ENCODE assay signal across 9 cellular contexts in genomic region chr22:42376721-42377177, GRCh38. TPM values are rescaled to one million over a fixed set of nuclear protein-coding genes. Genes with fewer than 3 reads are reported as not detected.
DNase-seq lines count a peak whose midpoint lies in the region; ATAC-seq and TF ChIP-seq lines count a peak whose summit lies in the region.
"Had no signal": no experiment of that assay in that cellular context is flagged by ENCODE, and none has a peak within 500 bp of the region (broad histone marks: within the 10 kb centered on the region; RNA-seq: fewer than 3 reads in every experiment).

No MANE protein-coding gene starts in this region.

- intact Hi-C loops in lower leg skin (cut with DNase I; ENCODE audit: low total_unique reads): no loop called here
- intact Hi-C loops in activated CD4-positive, alpha-beta T cell treated with anti-CD3 and anti-CD28 coated beads, Interleukin-2, amount 10 ng/mL, durations not matched to agents 24 days and 14 days (cut with micrococcal nuclease): no loop called here

- H3K4me3 ChIP-seq in lower leg skin (ENCODE audit: low read depth, poor library complexity, severe bottlenecking): no peak overlapping the region

- H3K4me3 Mint-ChIP-seq in activated CD4-positive, alpha-beta T cell treated with anti-CD3 and anti-CD28 coated beads, Interleukin-2, amount 10 ng/mL, durations not matched to agents 24 days and 14 days: no peak overlapping the region
- H3K4me3 Mint-ChIP-seq in HFFc6: no peak overlapping the region

- no peaks in the 10 kb centered on the region for H3K36me3 Mint-ChIP-seq in activated CD4-positive, alpha-beta T cell treated with anti-CD3 and anti-CD28 coated beads, Interleukin-2, amount 10 ng/mL, durations not matched to agents 24 days and 14 days (ENCODE audit: low read depth)
- H3K36me3 Mint-ChIP-seq in HFFc6 (ENCODE audit: low read depth): no peaks in the 10 kb centered on the region

- WGBS in lower leg skin, 2 donors: 33 to 39% methylated on average over 10 of the region's 10 CpGs

- no peak for TF ChIP-seq POLR2A in lower leg skin (IDR thresholded peaks at IDR 0.05)

- ATAC-seq in GM18519 (IDR thresholded peaks at IDR 0.05; ENCODE audit: low FRiP score, unreplicated experiment): no peak

- H3K27me3 Mint-ChIP-seq in activated CD4-positive, alpha-beta T cell treated with anti-CD3 and anti-CD28 coated beads, Interleukin-2, amount 10 ng/mL, durations not matched to agents 24 days and 14 days: peaks cover under 1% of the 10 kb centered on the region
- peaks cover 23% of the 10 kb centered on the region for H3K27me3 Mint-ChIP-seq in HFFc6 (ENCODE audit: insufficient read depth)

- DNase-seq in AG20443 (ENCODE audit: low spot score): peak; percentile 87
- peak; percentile 26 for DNase-seq in NCI-H187 treated with DMSO at 0.1 percent for 48 hours (lab: John Stamatoyannopoulos, UW)
- DNase-seq in cerebellar cortex (ENCODE audit: low spot score): peak; percentile 61
- peak; percentile 90 to 96 for DNase-seq in lower leg skin (ENCODE audit: low spot score in 2 of 2)
- no peak for DNase-seq in inferior parietal cortex (ENCODE audit: extremely low spot score)
- DNase-seq in activated CD4-positive, alpha-beta T cell treated with anti-CD3 and anti-CD28 coated beads, Interleukin-2, amount 10 ng/mL, durations not matched to agents 24 days and 14 days: no peak
- no peak for DNase-seq in HFFc6
- DNase-seq: NCI-H2081 treated with DMSO at 0.1 percent for 48 hours had no signal

- peaks cover 3% of the 10 kb centered on the region for H3K4me1 Mint-ChIP-seq in activated CD4-positive, alpha-beta T cell treated with anti-CD3 and anti-CD28 coated beads, Interleukin-2, amount 10 ng/mL, durations not matched to agents 24 days and 14 days
- peaks cover 14% of the 10 kb centered on the region for H3K4me1 Mint-ChIP-seq in HFFc6 (ENCODE audit: low read depth)

- no peak for TF ChIP-seq CTCF in lower leg skin (IDR thresholded peaks at IDR 0.05)
- TF ChIP-seq CTCF in HFFc6 (IDR thresholded peaks at IDR 0.05): no peak

- H3K27ac Mint-ChIP-seq in activated CD4-positive, alpha-beta T cell treated with anti-CD3 and anti-CD28 coated beads, Interleukin-2, amount 10 ng/mL, durations not matched to agents 24 days and 14 days: no peak overlapping the region
- H3K27ac Mint-ChIP-seq in HFFc6: no peak overlapping the region

- H3K9me3 Mint-ChIP-seq in activated CD4-positive, alpha-beta T cell treated with anti-CD3 and anti-CD28 coated beads, Interleukin-2, amount 10 ng/mL, durations not matched to agents 24 days and 14 days: no peaks in the 10 kb centered on the region
- no peaks in the 10 kb centered on the region for H3K9me3 Mint-ChIP-seq in HFFc6

RNA-seq across cellular contexts. Expression of gene NFAM1, which starts 55.5 kb away (rescaled TPM):
- total RNA-seq in lower leg skin: 1 to 10 TPM; 1.2 to 2.5 (median 1.3) TPM
- total RNA-seq in activated CD4-positive, alpha-beta T cell treated with anti-CD3 and anti-CD28 coated beads, Interleukin-2, amount 10 ng/mL, durations not matched to agents 24 days and 14 days: 0.05 and 0.07 TPM in 2 replicates
- total RNA-seq in HFFc6 (2021; fragmentation: NEBNext Ultra II Directional; extraction: Animal tissue kit (Norgen Biotek cat#: 25700)): not detected

Comparison
In these comparisons a context has a peak if more than half of its experiments do, and no peak if none do; other contexts are left out.
1. DNase-seq: peak in AG20443 (single experiment), NCI-H187 treated with DMSO at 0.1 percent for 48 hours (single experiment), cerebellar cortex (single experiment) and lower leg skin (2 of 2); none in inferior parietal cortex (single experiment), activated CD4-positive, alpha-beta T cell treated with anti-CD3 and anti-CD28 coated beads, Interleukin-2, amount 10 ng/mL, durations not matched to agents 24 days and 14 days (single experiment) and HFFc6 (single experiment).